Comparison of ENCODE assay signal across 2 cellular contexts in genomic region chr6:63862486-63863198, GRCh38.
TF ChIP-seq lines count a peak whose summit lies in the region.

No MANE protein-coding gene starts in this region.

TF ChIP-seq in IMR-90, 13 proteins besides CTCF, POLR2A, EP300 and RAD21:
- TF ChIP-seq ELK1 (IDR thresholded peaks at IDR 0.05; ENCODE audit: borderline replicate concordance, low read depth, low read length) (no peak), FOS (IDR thresholded peaks at IDR 0.05; ENCODE audit: low read depth, low read length) (no peak)

TF ChIP-seq in endothelial cell of umbilical vein, 7 proteins besides CTCF, POLR2A, EP300 and RAD21:
- TF ChIP-seq EZH2 (IDR thresholded peaks at IDR 0.05; ENCODE audit: borderline replicate concordance, low read depth, low read length, severe bottlenecking) (no peak), FOS (IDR thresholded peaks at IDR 0.05; ENCODE audit: borderline replicate concordance, insufficient read depth, low read length) (peak; percentile 26)
